Comparison of ENCODE assay signal across 8 cellular contexts in the genomic region with DNA sequence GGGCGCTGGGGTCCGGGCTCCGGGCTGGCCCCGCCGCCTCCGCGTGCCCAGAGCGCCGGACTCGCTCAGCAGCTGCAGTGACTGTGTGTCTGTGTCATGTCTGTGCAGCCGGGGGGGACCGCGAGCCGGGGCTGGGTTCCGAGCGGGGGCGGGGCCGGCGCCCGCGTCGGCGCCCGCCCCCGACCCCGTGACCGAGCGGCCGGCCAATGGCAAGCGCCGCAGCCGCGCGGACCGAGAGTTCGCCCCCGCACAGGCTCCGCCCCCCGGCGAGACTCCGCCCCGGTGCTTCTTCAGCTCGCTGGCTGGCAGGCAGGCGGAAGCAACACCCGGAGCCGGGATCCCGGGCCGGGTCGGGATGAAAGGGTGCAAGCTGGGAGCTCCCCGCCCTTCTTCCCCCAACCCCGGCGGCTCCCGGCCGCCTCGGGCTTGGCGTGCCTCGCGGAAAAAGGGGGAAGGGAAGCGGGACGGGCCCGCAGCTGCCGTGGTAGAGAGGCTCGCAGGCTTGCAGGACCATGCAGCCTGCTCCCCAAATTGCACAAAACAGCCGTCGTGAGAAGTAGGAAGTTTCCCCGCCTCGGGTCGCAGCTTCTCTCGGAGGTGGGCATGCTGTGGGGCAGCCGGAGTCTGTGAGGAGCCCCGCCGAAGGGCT.
DNase-seq lines count a peak whose midpoint lies in the region; ATAC-seq and TF ChIP-seq lines count a peak whose summit lies in the region.

No MANE protein-coding gene starts in this region.

- ATAC-seq in HG02884 (IDR thresholded peaks at IDR 0.05; ENCODE audit: unreplicated experiment) (peak; percentile 62), GM19324 (IDR thresholded peaks at IDR 0.05; ENCODE audit: low FRiP score, unreplicated experiment) (no peak)

- in situ Hi-C loops in T47D (cut with HindIII; ENCODE audit: low pct_unique_long_range_greater_than_20kb, low sequenced_read_pairs): no loop called here

- H3K9me3 ChIP-seq in iPS-18c (ENCODE audit: control insufficient read depth, insufficient read depth, low read length): no peaks in the 10 kb centered on the region

- H3K4me3 ChIP-seq in iPS-18c (ENCODE audit: insufficient read depth, low read depth, low read length) (peak overlapping the region; percentile 90), skeletal muscle cell (ENCODE audit: low read depth, low read length) (peak overlapping the region; percentile 66)

- peak; percentile 64 to 93 for DNase-seq in NCI-H187 (lab: John Stamatoyannopoulos, UW)
- peak; percentile 71 to 95 for DNase-seq in T47D (ENCODE audit: low read depth in 1 of 2, low spot score in 1 of 2)
- DNase-seq in skeletal muscle cell (ENCODE audit: low read depth): peak; percentile 82

- no peak for TF ChIP-seq CTCF in VCaP (conservative IDR thresholded peaks at IDR 0.05)

- peak; percentile 94 for TF ChIP-seq POLR2A in GM15510 (IDR thresholded peaks at IDR 0.05; ENCODE audit: borderline replicate concordance, extremely low read depth, insufficient read length)

- H3K27ac ChIP-seq in VCaP: peak overlapping the region; percentile 59
